9 cellular contexts compared by ENCODE assay signal in genomic region chr5:126680215-126680817, GRCh38.
DNase-seq lines count a peak whose midpoint lies in the region; TF ChIP-seq lines count a peak whose summit lies in the region.
"Had no signal": no experiment of that assay in that cellular context is flagged by ENCODE, and none has a peak within 500 bp of the region (broad histone marks: within the 10 kb centered on the region; RNA-seq: fewer than 3 reads in every experiment).

No MANE protein-coding gene starts in this region.

- H3K9me3 Mint-ChIP-seq in HFFc6 = no peaks in the 10 kb centered on the region
- H3K9me3 Mint-ChIP-seq: nephron had no signal

- H3K4me3 Mint-ChIP-seq in HFFc6 = peak overlapping the region; percentile 34; the same call in 1 of the 2 replicates
- H3K4me3 Mint-ChIP-seq: nephron had no signal

- H3K36me3 Mint-ChIP-seq in HFFc6 (ENCODE audit: low read depth) = no peaks in the 10 kb centered on the region

- TF ChIP-seq CTCF in HFFc6 (IDR thresholded peaks at IDR 0.05) = no peak
- no peak for TF ChIP-seq CTCF in fibroblast of mammary gland (conservative IDR thresholded peaks at IDR 0.05; ENCODE audit: control insufficient read depth, insufficient read depth, low read depth, low read length)

- TF ChIP-seq POLR2A in GM15510 (IDR thresholded peaks at IDR 0.05; ENCODE audit: borderline replicate concordance, extremely low read depth, insufficient read length) = peak; percentile 34

- peaks cover 9% of the 10 kb centered on the region for H3K27me3 Mint-ChIP-seq in HFFc6 (ENCODE audit: insufficient read depth)

- DNase-seq in HFFc6 (peak; percentile 65), NCI-H226 (peak; percentile 82), fibroblast of mammary gland (ENCODE audit: low read depth) (peak; percentile 57), NCI-H1436 treated with DMSO at 0.1 percent for 48 hours (lab: John Stamatoyannopoulos, UW) (no peak), amygdala (lab: John Stamatoyannopoulos, UW) (no peak), T-helper 1 cell (no peak), NCI-H1092 treated with DMSO at 0.1 percent for 48 hours (lab: John Stamatoyannopoulos, UW) (no peak)

- no peak overlapping the region for H3K4me3 ChIP-seq in fibroblast of mammary gland (ENCODE audit: control insufficient read depth, low read depth, low read length)

- no peak overlapping the region; the same call in 1 of the 2 replicates for H3K27ac Mint-ChIP-seq in HFFc6
- H3K27ac Mint-ChIP-seq: nephron had no signal

- H3K4me1 Mint-ChIP-seq in HFFc6 (ENCODE audit: low read depth) = peaks cover 20% of the 10 kb centered on the region

Comparison
In these comparisons a context has a peak if more than half of its experiments do, and no peak if none do; other contexts are left out.
1. DNase-seq: peak in HFFc6 (single experiment), NCI-H226 (single experiment) and fibroblast of mammary gland (single experiment); none in NCI-H1436 treated with DMSO at 0.1 percent for 48 hours (single experiment), amygdala (0 of 56), T-helper 1 cell (0 of 5) and NCI-H1092 treated with DMSO at 0.1 percent for 48 hours (single experiment).